ENCODE assay signal across 8 cellular contexts in the genomic region with DNA sequence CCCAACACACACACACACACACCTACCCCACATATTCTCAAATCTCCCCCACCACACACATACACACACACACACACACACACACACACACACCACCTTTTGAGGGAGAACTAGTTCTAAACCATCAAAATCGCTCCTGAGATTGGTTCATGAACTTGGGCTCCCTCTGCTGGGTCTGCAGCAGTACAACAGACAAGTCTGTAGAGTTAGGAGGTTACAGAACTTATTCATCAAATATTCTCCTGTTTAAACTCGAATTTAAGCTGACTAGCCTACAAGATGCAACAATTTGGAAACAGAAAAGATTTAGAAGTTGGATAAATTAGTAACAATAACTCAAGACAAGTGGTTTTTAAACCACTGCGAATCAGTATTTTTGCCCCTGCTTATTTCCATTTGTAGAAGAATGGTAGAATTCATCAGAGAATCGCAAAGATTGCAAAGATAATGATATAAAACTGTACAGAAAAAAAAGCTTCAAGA.
DNase-seq lines count a peak whose midpoint lies in the region; ATAC-seq and TF ChIP-seq lines count a peak whose summit lies in the region.

No MANE protein-coding gene starts in this region.

- H3K27me3 Mint-ChIP-seq in activated CD4-positive, alpha-beta memory T cell treated with anti-CD3 and anti-CD28 coated beads for 36 hours, result peaks cover 3% of the 10 kb centered on the region

- no peaks in the 10 kb centered on the region for H3K9me3 Mint-ChIP-seq in activated CD4-positive, alpha-beta memory T cell treated with anti-CD3 and anti-CD28 coated beads for 36 hours

- H3K36me3 Mint-ChIP-seq in activated CD4-positive, alpha-beta memory T cell treated with anti-CD3 and anti-CD28 coated beads for 36 hours, result no peaks in the 10 kb centered on the region

- POLR2A ChIA-PET in activated CD4-positive, alpha-beta memory T cell treated with anti-CD3 and anti-CD28 coated beads for 36 hours (lab: Charles Lee), result no interaction called here

- H3K4me1 Mint-ChIP-seq in activated CD4-positive, alpha-beta memory T cell treated with anti-CD3 and anti-CD28 coated beads for 36 hours (ENCODE audit: low read depth), result no peaks in the 10 kb centered on the region

- peak; percentile 40 for DNase-seq in Ammon's horn (ENCODE audit: low spot score)
- peak; percentile 7 for DNase-seq in GM13977 (ENCODE audit: low spot score)
- peak; percentile 31 for DNase-seq in NCI-H345 treated with DMSO at 0.1 percent for 48 hours (lab: John Stamatoyannopoulos, UW; ENCODE audit: unreplicated experiment)
- peak; percentile 40 for DNase-seq in activated CD4-positive, alpha-beta memory T cell treated with anti-CD3 and anti-CD28 coated beads for 36 hours
- peak; percentile 51 for DNase-seq in fibroblast of peridontal ligament (ENCODE audit: extremely low read depth)
- DNase-seq in posterior cingulate gyrus, result peak in 7 of 10 donors; percentile 13 to 81 (median 34)
- no peak for DNase-seq in NCI-H446 treated with DMSO at 0.1 percent for 48 hours (lab: John Stamatoyannopoulos, UW)

- H3K27ac Mint-ChIP-seq in activated CD4-positive, alpha-beta memory T cell treated with anti-CD3 and anti-CD28 coated beads for 36 hours, result no peak overlapping the region

- ATAC-seq in HG02885 (IDR thresholded peaks at IDR 0.05; ENCODE audit: poor library complexity, unreplicated experiment), result peak; percentile 97

- no peak overlapping the region for H3K4me3 Mint-ChIP-seq in activated CD4-positive, alpha-beta memory T cell treated with anti-CD3 and anti-CD28 coated beads for 36 hours

- CTCF ChIA-PET in activated CD4-positive, alpha-beta memory T cell treated with anti-CD3 and anti-CD28 coated beads for 36 hours (lab: Charles Lee), result interaction anchor here (0.6 to 1.6 kb wide), 7 partner anchors 13 to 314 kb away, joined by 3 to 5 read pairs (median 3); no protein-coding TSS in a partner anchor

- TF ChIP-seq CTCF in GM13977 (IDR thresholded peaks at IDR 0.05; ENCODE audit: extremely low read depth, insufficient read depth, missing control alignments), result peak; percentile 81

- intact Hi-C loops in activated CD4-positive, alpha-beta memory T cell treated with anti-CD3 and anti-CD28 coated beads for 36 hours (cut with micrococcal nuclease), result loop anchor here (1.0 kb wide), 1 partner anchor 69 kb away; a partner anchor contains a TSS
- intact Hi-C loops in posterior cingulate gyrus (cut with DNase I), result no loop called here

- in situ Hi-C loops in GM13977 (cut with MboI; ENCODE audit: low pct_unique_long_range_greater_than_20kb, low sequenced_read_pairs, unreplicated experiment), result no loop called here
